In genomic region chr22:49726022-49726681, GRCh38 we compare ENCODE assay signal across 19 cellular contexts.
A peak's percentile ranks its signal among the peaks of the same experiment; 100 is the strongest.
DNase-seq lines count a peak whose midpoint lies in the region; ATAC-seq lines count a peak whose summit lies in the region.
"Had no signal": no experiment of that assay in that cellular context is flagged by ENCODE, and none has a peak within 500 bp of the region (broad histone marks: within the 10 kb centered on the region; RNA-seq: fewer than 3 reads in every experiment).

No MANE protein-coding gene starts in this region.

- ATAC-seq in stimulated activated naive CD8-positive, alpha-beta T cell treated with anti-CD3 and anti-CD28 coated beads, Interleukin-15, amount 100 ng/mL, for 72 hours, result no peak
- ATAC-seq in stimulated activated naive CD8-positive, alpha-beta T cell treated with anti-CD3 and anti-CD28 coated beads, Interleukin-15, Interleukin-2, amounts not matched to agents 100 U/mL and 50 U/mL, for 24 hours, result no peak
- ATAC-seq in T-helper 17 cell (no peak), HG02798 (IDR thresholded peaks at IDR 0.05; ENCODE audit: poor library complexity, unreplicated experiment) (no peak), esophagus mucosa (no peak), GM18498 (IDR thresholded peaks at IDR 0.05; ENCODE audit: unreplicated experiment) (no peak)
- no peak for ATAC-seq in naive thymus-derived CD4-positive, alpha-beta T cell
- ATAC-seq: CD8-positive, alpha-beta T cell; GM12878; PC-3 had no signal

- CTCF ChIA-PET in naive thymus-derived CD4-positive, alpha-beta T cell (lab: Charles Lee), result no interaction called here

- H3K27ac ChIP-seq in naive thymus-derived CD4-positive, alpha-beta T cell (ENCODE audit: low read depth, low read length), result no peak overlapping the region
- H3K27ac ChIP-seq: KMS-11, RWPE1, SJCRH30 had no signal

- H3K9me3 Mint-ChIP-seq in stimulated activated naive CD8-positive, alpha-beta T cell treated with anti-CD3 and anti-CD28 coated beads, Interleukin-15, amount 100 ng/mL, for 72 hours, result no peaks in the 10 kb centered on the region
- H3K9me3 Mint-ChIP-seq in naive thymus-derived CD4-positive, alpha-beta T cell, result peaks cover 0 to 2% (median 0%) of the 10 kb centered on the region in 11 donors
- H3K9me3 Mint-ChIP-seq: CD8-positive, alpha-beta T cell; GM23338 had no signal

- peaks cover 6% of the 10 kb centered on the region for H3K36me3 Mint-ChIP-seq in T-helper 17 cell (ENCODE audit: low read depth)
- H3K36me3 Mint-ChIP-seq in naive thymus-derived CD4-positive, alpha-beta T cell, result peaks cover 0 to 4% (median 0%) of the 10 kb centered on the region in 5 donors
- H3K36me3 Mint-ChIP-seq: CD8-positive, alpha-beta T cell had no signal

- peak overlapping the region; percentile 19 to 47 for H3K4me3 Mint-ChIP-seq in stimulated activated naive CD8-positive, alpha-beta T cell treated with anti-CD3 and anti-CD28 coated beads, Interleukin-15, amount 100 ng/mL, for 72 hours
- peak overlapping the region; percentile 41 for H3K4me3 Mint-ChIP-seq in T-helper 17 cell
- H3K4me3 Mint-ChIP-seq in naive thymus-derived CD4-positive, alpha-beta T cell, result peak overlapping the region in 7 of 10 donors; percentile 16 to 91 (median 29)
- H3K4me3 Mint-ChIP-seq: GM23338 had no signal

- peaks cover 41% of the 10 kb centered on the region for H3K4me1 Mint-ChIP-seq in stimulated activated naive CD8-positive, alpha-beta T cell treated with anti-CD3 and anti-CD28 coated beads, Interleukin-15, amount 100 ng/mL, for 72 hours
- peaks cover 13% of the 10 kb centered on the region for H3K4me1 Mint-ChIP-seq in T-helper 17 cell
- peaks cover 3 to 39% (median 24%) of the 10 kb centered on the region in 7 donors for H3K4me1 Mint-ChIP-seq in naive thymus-derived CD4-positive, alpha-beta T cell

- H3K27ac Mint-ChIP-seq in stimulated activated naive CD8-positive, alpha-beta T cell treated with anti-CD3 and anti-CD28 coated beads, Interleukin-15, amount 100 ng/mL, for 72 hours, result no peak overlapping the region
- H3K27ac Mint-ChIP-seq in T-helper 17 cell, result no peak overlapping the region
- H3K27ac Mint-ChIP-seq in naive thymus-derived CD4-positive, alpha-beta T cell, result no peak overlapping the region
- H3K27ac Mint-ChIP-seq: CD8-positive, alpha-beta T cell; GM23338 had no signal

- H3K27me3 ChIP-seq in naive thymus-derived CD4-positive, alpha-beta T cell (ENCODE audit: control insufficient read depth in 2 of 2, insufficient read depth in 2 of 2, low read length in 2 of 2), result peaks cover 0 to 5% of the 10 kb centered on the region in 2 donors

- peaks cover 5 to 10% of the 10 kb centered on the region in 2 donors for H3K4me1 ChIP-seq in naive thymus-derived CD4-positive, alpha-beta T cell (ENCODE audit: control insufficient read depth in 2 of 2, insufficient read depth in 2 of 2, low read length in 2 of 2)
- H3K4me1 ChIP-seq: SJCRH30 had no signal

- no peaks in the 10 kb centered on the region for H3K36me3 ChIP-seq in naive thymus-derived CD4-positive, alpha-beta T cell (ENCODE audit: control insufficient read depth in 2 of 3, insufficient read depth in 3 of 3, low read length in 3 of 3)
- H3K36me3 ChIP-seq: SJCRH30 had no signal

- no peak overlapping the region for H3K4me3 ChIP-seq in naive thymus-derived CD4-positive, alpha-beta T cell (ENCODE audit: low read length)
- H3K4me3 ChIP-seq: GM12878, GM23338, SJCRH30 had no signal

- peaks cover 52% of the 10 kb centered on the region for H3K27me3 Mint-ChIP-seq in stimulated activated naive CD8-positive, alpha-beta T cell treated with anti-CD3 and anti-CD28 coated beads, Interleukin-15, amount 100 ng/mL, for 72 hours
- H3K27me3 Mint-ChIP-seq in T-helper 17 cell, result peaks cover 50% of the 10 kb centered on the region
- H3K27me3 Mint-ChIP-seq in naive thymus-derived CD4-positive, alpha-beta T cell, result peaks cover 20 to 43% (median 28%) of the 10 kb centered on the region in 5 donors

- no peak for DNase-seq in stimulated activated naive CD8-positive, alpha-beta T cell treated with anti-CD3 and anti-CD28 coated beads, Interleukin-15, amount 100 ng/mL, for 72 hours
- no peak for DNase-seq in stimulated activated naive CD8-positive, alpha-beta T cell treated with anti-CD3 and anti-CD28 coated beads, Interleukin-15, Interleukin-2, amounts not matched to agents 100 U/mL and 50 U/mL, for 24 hours
- no peak for DNase-seq in T-helper 17 cell
- DNase-seq in naive thymus-derived CD4-positive, alpha-beta T cell, result no peak
- DNase-seq: CD8-positive, alpha-beta T cell; DND-41; NCI-H1048; NCI-H146; NCI-H510A treated with DMSO at 0.1 percent for 48 hours; NCI-H82; PC-3; SJCRH30 had no signal

- no peaks in the 10 kb centered on the region for H3K9me3 ChIP-seq in T-helper 17 cell (ENCODE audit: control insufficient read depth, low read length, poor library complexity, severe bottlenecking)
- H3K9me3 ChIP-seq in naive thymus-derived CD4-positive, alpha-beta T cell (ENCODE audit: control insufficient read depth in 2 of 3, low read length in 3 of 3), result no peaks in the 10 kb centered on the region
- H3K9me3 ChIP-seq: SJCRH30 had no signal

- POLR2A ChIA-PET in naive thymus-derived CD4-positive, alpha-beta T cell (lab: Charles Lee), result no interaction called here

- intact Hi-C loops in naive thymus-derived CD4-positive, alpha-beta T cell (cut with micrococcal nuclease), result no loop called here
